ENCODE assay signal across 8 cellular contexts in genomic region chr7:74253331-74253730, GRCh38. TPM values are rescaled to one million over a fixed set of nuclear protein-coding genes. Genes with fewer than 3 reads are reported as not detected.
DNase-seq lines count a peak whose midpoint lies in the region; ATAC-seq and TF ChIP-seq lines count a peak whose summit lies in the region.

No MANE protein-coding gene starts in this region.

- TF ChIP-seq CTCF in PC-9 (conservative IDR thresholded peaks at IDR 0.05) = no peak
- no peak for TF ChIP-seq CTCF in osteocyte (IDR thresholded peaks at IDR 0.05)
- no peak for TF ChIP-seq CTCF in thyroid gland (IDR thresholded peaks at IDR 0.05)

- no peaks in the 10 kb centered on the region for H3K27me3 Mint-ChIP-seq in osteocyte (ENCODE audit: unreplicated experiment)

- H3K4me3 ChIP-seq in PC-9 (peak overlapping the region; percentile 92), endocrine pancreas (ENCODE audit: control insufficient read depth, insufficient read depth, low read length) (peak overlapping the region; percentile 24), thyroid gland (replicated peaks in 1 of 3) (peak overlapping the region in 1 of 3 donors; percentile 76)

- H3K4me2 ChIP-seq in PC-9 = peak overlapping the region; percentile 98

- no peak overlapping the region for H3K27ac ChIP-seq in PC-9
- no peak overlapping the region for H3K27ac ChIP-seq in thyroid gland

- H3K9me2 ChIP-seq in PC-9 (ENCODE audit: insufficient read depth) = no peaks in the 10 kb centered on the region

- peaks cover 15% of the 10 kb centered on the region for H3K36me3 Mint-ChIP-seq in osteocyte (ENCODE audit: unreplicated experiment)

- peaks cover 41% of the 10 kb centered on the region for H3K79me2 ChIP-seq in PC-9 (ENCODE audit: low read depth)

- H3K36me3 ChIP-seq in ES-I3 (ENCODE audit: insufficient read depth, low read length) (peaks cover 12% of the 10 kb centered on the region), PC-9 (ENCODE audit: low read depth) (peaks cover 19% of the 10 kb centered on the region), endocrine pancreas (ENCODE audit: control insufficient read depth, insufficient read depth, low read length) (peaks cover 3% of the 10 kb centered on the region), thyroid gland (peaks cover 10 to 16% of the 10 kb centered on the region in 2 donors)

- H3K27ac Mint-ChIP-seq in osteocyte (ENCODE audit: unreplicated experiment) = peak overlapping the region; percentile 98

- no TSS peak for BruUV-seq in PC-9 (replicated peaks; lab: Mats Ljungman, UMichigan)

- CTCF ChIA-PET in PC-9 (lab: Charles Lee) = interaction anchor here (1.0 kb wide), 1 partner anchor 148 kb away, joined by 3 read pairs; no protein-coding TSS in a partner anchor

- peak overlapping the region; percentile 89 for H3K4me3 Mint-ChIP-seq in osteocyte (ENCODE audit: unreplicated experiment)

- DNase-seq in PC-9 (no peak), osteocyte (ENCODE audit: extremely low spot score, unreplicated experiment) (no peak), thyroid gland (no peak), epidermal melanocyte (ENCODE audit: insufficient read length, low spot score) (no peak), dedifferentiated amniotic fluid mesenchymal stem cell (ENCODE audit: extremely low spot score) (no peak)

- H4K20me1 ChIP-seq in PC-9 (ENCODE audit: insufficient read depth) = no peaks in the 10 kb centered on the region

- WGBS in thyroid gland, 2 donors = 58 to 64% methylated on average over 7 of the region's 7 CpGs

- peaks cover 16% of the 10 kb centered on the region for H3F3A ChIP-seq in PC-9 (ENCODE audit: insufficient read depth, low read depth)

- TF ChIP-seq POLR2A in thyroid gland (IDR thresholded peaks at IDR 0.05) = no peak

- ATAC-seq in HG02884 (IDR thresholded peaks at IDR 0.05; ENCODE audit: unreplicated experiment) = no peak

- POLR2A ChIA-PET in PC-9 (lab: Charles Lee; ENCODE audit: unreplicated experiment) = no interaction called here

- H3K9ac ChIP-seq in ES-I3 (ENCODE audit: low read depth, low read length) = peak overlapping the region; percentile 93
- H3K9ac ChIP-seq in endocrine pancreas (ENCODE audit: control insufficient read depth, insufficient read depth, low read length) = no peak overlapping the region

- H3K27me3 ChIP-seq in PC-9 (ENCODE audit: insufficient read depth, low read depth) (no peaks in the 10 kb centered on the region), endocrine pancreas (ENCODE audit: control insufficient read depth, insufficient read depth, low read length) (no peaks in the 10 kb centered on the region), thyroid gland (no peaks in the 10 kb centered on the region)

- peaks cover 35% of the 10 kb centered on the region for H3K4me1 Mint-ChIP-seq in osteocyte (ENCODE audit: unreplicated experiment)

- H3K4me1 ChIP-seq in ES-I3 (ENCODE audit: insufficient read depth, low read length) = no peaks in the 10 kb centered on the region; the same call in 1 of the 2 replicates
- H3K4me1 ChIP-seq in PC-9 (replicated peaks; ENCODE audit: insufficient read depth) = peaks cover 17% of the 10 kb centered on the region
- no peaks in the 10 kb centered on the region for H3K4me1 ChIP-seq in endocrine pancreas (ENCODE audit: control insufficient read depth, insufficient read depth, low read length)
- peaks cover 3 to 25% of the 10 kb centered on the region in 2 donors for H3K4me1 ChIP-seq in thyroid gland

- peak overlapping the region; percentile 99; the same call in 1 of the 2 replicates for H2AFZ ChIP-seq in PC-9

- intact Hi-C loops in PC-9 (cut with micrococcal nuclease; ENCODE audit: unreplicated experiment) (loop anchor here (5.0 kb wide), 2 partner anchors 34 to 186 kb away; partner anchors contain the start of gene CLIP2), thyroid gland (cut with DNase I) (no loop called here)

- H3K9me3 Mint-ChIP-seq in osteocyte (ENCODE audit: unreplicated experiment) = no peaks in the 10 kb centered on the region

- H3K9me3 ChIP-seq in ES-I3 (ENCODE audit: control insufficient read depth, insufficient read depth, low read length) (no peaks in the 10 kb centered on the region), PC-9 (ENCODE audit: insufficient read depth, low read depth) (no peaks in the 10 kb centered on the region), endocrine pancreas (ENCODE audit: control insufficient read depth, low read length) (no peaks in the 10 kb centered on the region), thyroid gland (no peaks in the 10 kb centered on the region)

RNA-seq across cellular contexts. Expression of gene RFC2, which starts 0.9 kb away (rescaled TPM):
- total RNA-seq in PC-9 (2021) (65.5 and 75.7 TPM in 2 replicates), osteocyte (13.5 and 13.8 TPM in 2 replicates), thyroid gland (10 to 100 TPM; 11.4 to 16.8 (median 14.0) TPM)

RNA-seq across cellular contexts. Expression of gene CLIP2, which starts 35.9 kb away (rescaled TPM):
- 37.9 and 48.0 TPM in 2 replicates for total RNA-seq in PC-9 (2021)
- total RNA-seq in osteocyte = 40.7 and 44.3 TPM in 2 replicates
- 10 to 100 TPM in 1 of 4 donors, 1 to 10 TPM in 3; 4.4 to 16.5 (median 6.7) TPM for total RNA-seq in thyroid gland

RNA-seq across cellular contexts. Expression of gene LAT2, which starts 43.5 kb away (rescaled TPM):
- 1.8 and 3.5 TPM in 2 replicates for total RNA-seq in PC-9 (2021)
- 0.52 and 0.67 TPM in 2 replicates for total RNA-seq in osteocyte
- 1 to 10 TPM in 3 of 4 donors, under 1 TPM in 1; 0.93 to 3.4 (median 2.5) TPM for total RNA-seq in thyroid gland
